1 cellular context compared by ENCODE assay signal in the genomic region with DNA sequence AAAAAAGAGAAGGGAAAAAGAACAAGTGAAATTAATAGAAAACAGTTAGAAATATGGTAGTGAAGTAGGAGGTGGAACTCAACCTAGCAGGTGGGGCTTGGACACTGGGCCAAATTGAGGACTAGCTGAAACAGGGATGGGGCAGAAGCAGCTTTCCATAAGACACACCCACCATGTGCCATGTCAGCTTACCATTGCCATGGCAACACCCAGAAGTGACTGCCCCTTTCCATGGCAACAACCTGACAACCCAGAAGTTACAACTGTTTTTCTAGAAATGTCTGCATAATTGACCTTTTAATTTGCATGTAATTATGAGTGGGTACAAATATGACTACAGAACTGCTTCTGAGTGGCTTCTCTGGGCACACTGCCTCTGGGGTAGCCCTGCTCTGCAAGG.
A peak's percentile ranks its signal among the peaks of the same experiment; 100 is the strongest.
TF ChIP-seq lines count a peak whose summit lies in the region.

No MANE protein-coding gene starts in this region.

TF ChIP-seq in K562, 482 proteins besides CTCF, POLR2A, EP300 and RAD21:
- TF ChIP-seq, protein P1, sequence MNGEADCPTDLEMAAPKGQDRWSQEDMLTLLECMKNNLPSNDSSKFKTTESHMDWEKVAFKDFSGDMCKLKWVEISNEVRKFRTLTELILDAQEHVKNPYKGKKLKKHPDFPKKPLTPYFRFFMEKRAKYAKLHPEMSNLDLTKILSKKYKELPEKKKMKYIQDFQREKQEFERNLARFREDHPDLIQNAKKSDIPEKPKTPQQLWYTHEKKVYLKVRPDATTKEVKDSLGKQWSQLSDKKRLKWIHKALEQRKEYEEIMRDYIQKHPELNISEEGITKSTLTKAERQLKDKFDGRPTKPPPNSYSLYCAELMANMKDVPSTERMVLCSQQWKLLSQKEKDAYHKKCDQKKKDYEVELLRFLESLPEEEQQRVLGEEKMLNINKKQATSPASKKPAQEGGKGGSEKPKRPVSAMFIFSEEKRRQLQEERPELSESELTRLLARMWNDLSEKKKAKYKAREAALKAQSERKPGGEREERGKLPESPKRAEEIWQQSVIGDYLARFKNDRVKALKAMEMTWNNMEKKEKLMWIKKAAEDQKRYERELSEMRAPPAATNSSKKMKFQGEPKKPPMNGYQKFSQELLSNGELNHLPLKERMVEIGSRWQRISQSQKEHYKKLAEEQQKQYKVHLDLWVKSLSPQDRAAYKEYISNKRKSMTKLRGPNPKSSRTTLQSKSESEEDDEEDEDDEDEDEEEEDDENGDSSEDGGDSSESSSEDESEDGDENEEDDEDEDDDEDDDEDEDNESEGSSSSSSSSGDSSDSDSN (IDR thresholded peaks at IDR 0.05; ENCODE audit: borderline replicate concordance in 1 of 2, low read depth in 2 of 2, low read length in 2 of 2), result no peak
- TF ChIP-seq RFX1 (IDR thresholded peaks at IDR 0.05), result peak; percentile 50
